ENCODE assay signal across 1 cellular context in genomic region chr14:76133103-76133502, GRCh38.
TF ChIP-seq lines count a peak whose summit lies in the region.

No MANE protein-coding gene starts in this region.

TF ChIP-seq in HEK293, 187 proteins besides CTCF, POLR2A, EP300 and RAD21 (continued from another document):
- TF ChIP-seq, protein P1, sequence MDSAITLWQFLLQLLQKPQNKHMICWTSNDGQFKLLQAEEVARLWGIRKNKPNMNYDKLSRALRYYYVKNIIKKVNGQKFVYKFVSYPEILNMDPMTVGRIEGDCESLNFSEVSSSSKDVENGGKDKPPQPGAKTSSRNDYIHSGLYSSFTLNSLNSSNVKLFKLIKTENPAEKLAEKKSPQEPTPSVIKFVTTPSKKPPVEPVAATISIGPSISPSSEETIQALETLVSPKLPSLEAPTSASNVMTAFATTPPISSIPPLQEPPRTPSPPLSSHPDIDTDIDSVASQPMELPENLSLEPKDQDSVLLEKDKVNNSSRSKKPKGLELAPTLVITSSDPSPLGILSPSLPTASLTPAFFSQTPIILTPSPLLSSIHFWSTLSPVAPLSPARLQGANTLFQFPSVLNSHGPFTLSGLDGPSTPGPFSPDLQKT (IDR thresholded peaks at IDR 0.05; ENCODE audit: borderline replicate concordance, low read depth, low read length) = no peak
